Comparison of ENCODE assay signal across 12 cellular contexts in the genomic region with DNA sequence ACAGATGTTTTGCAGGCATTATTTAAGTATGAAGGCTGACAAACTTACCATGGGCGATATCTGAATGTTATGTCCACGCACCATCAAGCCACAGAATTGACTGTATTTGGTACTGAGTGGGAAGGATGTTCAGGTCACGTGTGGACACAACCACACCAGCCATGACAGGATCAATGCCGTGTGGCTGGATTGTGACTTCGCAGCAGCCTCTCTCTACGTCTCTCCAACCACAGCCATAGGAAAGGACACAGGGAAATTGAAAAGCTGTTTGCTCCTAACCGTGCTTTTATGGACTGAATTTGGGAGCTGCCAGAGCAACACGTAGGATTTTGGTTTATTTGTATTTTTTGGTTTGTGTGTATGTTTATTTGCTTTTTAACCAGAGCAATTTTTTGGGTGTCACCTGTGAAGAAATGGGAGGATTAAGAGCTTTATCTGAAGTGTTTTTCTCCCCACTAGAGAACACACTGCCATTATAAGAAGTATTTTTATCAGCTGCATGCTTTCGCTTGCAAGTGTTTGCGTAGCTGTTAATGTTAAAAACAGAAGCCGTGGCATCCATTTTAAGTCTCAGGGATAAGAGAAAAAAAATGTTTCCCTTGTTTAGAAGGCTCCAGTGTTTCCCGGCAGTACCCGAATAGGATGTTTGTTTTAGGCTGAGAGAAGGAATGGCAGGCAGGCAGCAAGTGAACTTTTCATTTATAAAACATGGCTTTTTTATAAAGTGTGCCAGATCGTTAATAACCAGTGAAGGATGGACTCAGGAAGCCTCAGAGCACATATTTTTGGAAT.
DNase-seq lines count a peak whose midpoint lies in the region; ATAC-seq, FAIRE-seq and TF ChIP-seq lines count a peak whose summit lies in the region.
"Had no signal": no experiment of that assay in that cellular context is flagged by ENCODE, and none has a peak within 500 bp of the region (broad histone marks: within the 10 kb centered on the region; RNA-seq: fewer than 3 reads in every experiment).

No MANE protein-coding gene starts in this region.

- H3K9me3 ChIP-seq in astrocyte (ENCODE audit: insufficient read depth, low read depth, low read length) (no peaks in the 10 kb centered on the region), sigmoid colon (no peaks in the 10 kb centered on the region)

- no peak overlapping the region for H3K4me3 Mint-ChIP-seq in astrocyte (ENCODE audit: unreplicated experiment)
- H3K4me3 Mint-ChIP-seq in activated naive CD4-positive, alpha-beta T cell treated with anti-CD3 and anti-CD28 coated beads for 36 hours = no peak overlapping the region
- H3K4me3 Mint-ChIP-seq in stimulated activated memory B cell treated with anti-CD40 and anti-IgM and Interleukin-4, amounts not matched to agents 10 μg/mL and 1 μg/mL and 100 μg/mL, for 72 hours = no peak overlapping the region
- H3K4me3 Mint-ChIP-seq: activated naive CD8-positive, alpha-beta T cell treated with anti-CD3 and anti-CD28 coated beads for 36 hours; natural killer cell had no signal

- H3K79me2 ChIP-seq in astrocyte (ENCODE audit: insufficient read depth, low read length) = no peaks in the 10 kb centered on the region

- no peaks in the 10 kb centered on the region for H3K27me3 Mint-ChIP-seq in astrocyte (ENCODE audit: low read depth, unreplicated experiment)
- H3K27me3 Mint-ChIP-seq in activated naive CD4-positive, alpha-beta T cell treated with anti-CD3 and anti-CD28 coated beads for 36 hours (ENCODE audit: low read depth) = no peaks in the 10 kb centered on the region
- H3K27me3 Mint-ChIP-seq in stimulated activated memory B cell treated with anti-CD40 and anti-IgM and Interleukin-4, amounts not matched to agents 10 μg/mL and 1 μg/mL and 100 μg/mL, for 72 hours = peaks cover 21% of the 10 kb centered on the region
- H3K27me3 Mint-ChIP-seq: activated naive CD8-positive, alpha-beta T cell treated with anti-CD3 and anti-CD28 coated beads for 36 hours had no signal

- H3K4me1 Mint-ChIP-seq in astrocyte (ENCODE audit: low read depth, unreplicated experiment) = peaks cover 42% of the 10 kb centered on the region
- H3K4me1 Mint-ChIP-seq in activated naive CD4-positive, alpha-beta T cell treated with anti-CD3 and anti-CD28 coated beads for 36 hours (ENCODE audit: low read depth) = no peaks in the 10 kb centered on the region
- H3K4me1 Mint-ChIP-seq in stimulated activated memory B cell treated with anti-CD40 and anti-IgM and Interleukin-4, amounts not matched to agents 10 μg/mL and 1 μg/mL and 100 μg/mL, for 72 hours = no peaks in the 10 kb centered on the region
- H3K4me1 Mint-ChIP-seq: activated naive CD8-positive, alpha-beta T cell treated with anti-CD3 and anti-CD28 coated beads for 36 hours; natural killer cell had no signal

- H3K4me1 ChIP-seq in astrocyte (ENCODE audit: insufficient read depth, low read length) = no peaks in the 10 kb centered on the region
- H3K4me1 ChIP-seq in sigmoid colon = peaks cover 0 to 62% (median 53%) of the 10 kb centered on the region in 4 donors

- H3K27me3 ChIP-seq in astrocyte (ENCODE audit: insufficient read depth, low read length) = no peaks in the 10 kb centered on the region
- no peaks in the 10 kb centered on the region for H3K27me3 ChIP-seq in sigmoid colon

- H3K27ac Mint-ChIP-seq in astrocyte (ENCODE audit: unreplicated experiment) = peak overlapping the region; percentile 75
- H3K27ac Mint-ChIP-seq in activated naive CD4-positive, alpha-beta T cell treated with anti-CD3 and anti-CD28 coated beads for 36 hours = no peak overlapping the region
- H3K27ac Mint-ChIP-seq in stimulated activated memory B cell treated with anti-CD40 and anti-IgM and Interleukin-4, amounts not matched to agents 10 μg/mL and 1 μg/mL and 100 μg/mL, for 72 hours = no peak overlapping the region
- H3K27ac Mint-ChIP-seq: activated naive CD8-positive, alpha-beta T cell treated with anti-CD3 and anti-CD28 coated beads for 36 hours; natural killer cell had no signal

- H3K4me2 ChIP-seq in astrocyte (ENCODE audit: low read length) = peak overlapping the region; percentile 50

- WGBS in sigmoid colon, 2 donors = 81 to 84% methylated on average over 14 of the region's 14 CpGs

- H3K4me3 ChIP-seq in astrocyte (ENCODE audit: insufficient read depth, low read depth, low read length) = no peak overlapping the region
- H3K4me3 ChIP-seq in sigmoid colon = peak overlapping the region in 1 of 4 donors; percentile 16
- no peak overlapping the region for H3K4me3 ChIP-seq in foreskin fibroblast (ENCODE audit: low read depth in 1 of 2, low read length in 2 of 2)

- TF ChIP-seq EP300 in sigmoid colon (IDR thresholded peaks at IDR 0.05) = peak in 2 of 4 donors; percentile 8 to 36

- TF ChIP-seq CTCF in astrocyte (IDR thresholded peaks at IDR 0.05; ENCODE audit: insufficient read depth, low read depth, low read length) = no peak
- TF ChIP-seq CTCF in sigmoid colon (IDR thresholded peaks at IDR 0.05) = no peak
- TF ChIP-seq CTCF in foreskin fibroblast (IDR thresholded peaks at IDR 0.05; ENCODE audit: low read depth, low read length) = no peak

- peak overlapping the region; percentile 25 for H2AFZ ChIP-seq in astrocyte (ENCODE audit: low read depth, low read length)

- TF ChIP-seq POLR2A in sigmoid colon (IDR thresholded peaks at IDR 0.05) = no peak

- H3K9ac ChIP-seq in astrocyte (ENCODE audit: low read length) = no peak overlapping the region

- intact Hi-C loops in sigmoid colon (cut with DNase I) = no loop called here
- intact Hi-C loops in activated naive CD4-positive, alpha-beta T cell treated with anti-CD3 and anti-CD28 coated beads for 36 hours (cut with micrococcal nuclease) = no loop called here

- ATAC-seq in stimulated activated memory B cell treated with anti-CD40 and anti-IgM and Interleukin-4, amounts not matched to agents 10 μg/mL and 1 μg/mL and 100 μg/mL, for 72 hours = no peak
- ATAC-seq: natural killer cell had no signal

- H3K27ac ChIP-seq in astrocyte (ENCODE audit: low read depth, low read length) = no peak overlapping the region
- H3K27ac ChIP-seq in sigmoid colon = peak overlapping the region; percentile 82 to 89 (median 88)

- no peaks in the 10 kb centered on the region for H3K9me3 Mint-ChIP-seq in astrocyte (ENCODE audit: unreplicated experiment)
- peaks cover 2% of the 10 kb centered on the region for H3K9me3 Mint-ChIP-seq in activated naive CD4-positive, alpha-beta T cell treated with anti-CD3 and anti-CD28 coated beads for 36 hours
- H3K9me3 Mint-ChIP-seq in stimulated activated memory B cell treated with anti-CD40 and anti-IgM and Interleukin-4, amounts not matched to agents 10 μg/mL and 1 μg/mL and 100 μg/mL, for 72 hours = no peaks in the 10 kb centered on the region
- H3K9me3 Mint-ChIP-seq: activated naive CD8-positive, alpha-beta T cell treated with anti-CD3 and anti-CD28 coated beads for 36 hours; natural killer cell had no signal

- H3K36me3 Mint-ChIP-seq in astrocyte (ENCODE audit: low read depth, unreplicated experiment) = no peaks in the 10 kb centered on the region
- no peaks in the 10 kb centered on the region for H3K36me3 Mint-ChIP-seq in activated naive CD4-positive, alpha-beta T cell treated with anti-CD3 and anti-CD28 coated beads for 36 hours (ENCODE audit: low read depth)
- H3K36me3 Mint-ChIP-seq in stimulated activated memory B cell treated with anti-CD40 and anti-IgM and Interleukin-4, amounts not matched to agents 10 μg/mL and 1 μg/mL and 100 μg/mL, for 72 hours = no peaks in the 10 kb centered on the region
- H3K36me3 Mint-ChIP-seq: activated naive CD8-positive, alpha-beta T cell treated with anti-CD3 and anti-CD28 coated beads for 36 hours; natural killer cell had no signal

- FAIRE-seq in astrocyte (lab: Jason Lieb, UNC) = no peak

- DNase-seq in DMS53 (lab: John Stamatoyannopoulos, UW) (peak; percentile 79), astrocyte (ENCODE audit: low read depth) (no peak), inferior parietal cortex (ENCODE audit: extremely low spot score) (peak; percentile 44), sigmoid colon (no peak), RKO (ENCODE audit: low spot score) (no peak), foreskin fibroblast (no peak)
- no peak for DNase-seq in activated naive CD4-positive, alpha-beta T cell treated with anti-CD3 and anti-CD28 coated beads for 36 hours
- DNase-seq: activated naive CD8-positive, alpha-beta T cell treated with anti-CD3 and anti-CD28 coated beads for 36 hours; natural killer cell; stimulated activated CD4-positive, alpha-beta T cell treated with anti-CD3 and anti-CD28 coated beads, Interleukin-15, amount 100 ng/mL, for 24 hours; T-helper 2 cell had no signal

- no peaks in the 10 kb centered on the region for H3K36me3 ChIP-seq in astrocyte (ENCODE audit: insufficient read depth, low read length)
- no peaks in the 10 kb centered on the region for H3K36me3 ChIP-seq in sigmoid colon

- CTCF ChIA-PET in activated naive CD4-positive, alpha-beta T cell treated with anti-CD3 and anti-CD28 coated beads for 36 hours (lab: Charles Lee) = interaction anchor here (0.5 kb wide), 1 partner anchor 81 kb away, joined by 4 read pairs; no protein-coding TSS in a partner anchor

- no peaks in the 10 kb centered on the region for H4K20me1 ChIP-seq in astrocyte (ENCODE audit: insufficient read depth, low read length)

Comparison
In these comparisons a context has a peak if more than half of its experiments do, and no peak if none do; other contexts are left out.
1. DNase-seq: peak in DMS53 (single experiment) and inferior parietal cortex (single experiment); none in astrocyte (single experiment), sigmoid colon (single experiment), activated naive CD4-positive, alpha-beta T cell treated with anti-CD3 and anti-CD28 coated beads for 36 hours (single experiment), RKO (single experiment) and foreskin fibroblast (0 of 2).